ENCODE assay signal across 1 cellular context in genomic region chr20:5751856-5752255, GRCh38.
TF ChIP-seq lines count a peak whose summit lies in the region.

No MANE protein-coding gene starts in this region.

TF ChIP-seq in SK-N-SH, 30 proteins besides CTCF, POLR2A, EP300 and RAD21 (continued from another document):
- no peak for TF ChIP-seq PBX3 (IDR thresholded peaks at IDR 0.05)
